Comparison of ENCODE assay signal across 25 cellular contexts in genomic region chr15:53434174-53434678, GRCh38.
"Had no signal": no experiment of that assay in that cellular context is flagged by ENCODE, and none has a peak within 500 bp of the region (broad histone marks: within the 10 kb centered on the region; RNA-seq: fewer than 3 reads in every experiment).

No MANE protein-coding gene starts in this region.

- H3K4me1 Mint-ChIP-seq: activated B cell treated with CpG ODN at 0.5 μM for 24 hours; activated CD4-positive, alpha-beta T cell treated with anti-CD3 and anti-CD28 coated beads, Interleukin-2, amount 10 ng/mL, durations not matched to agents 24 days and 14 days; activated CD8-positive, alpha-beta memory T cell treated with anti-CD3 and anti-CD28 coated beads, Interleukin-2, amount 10 ng/mL, durations not matched to agents 7 days and 5 days; activated naive CD8-positive, alpha-beta T cell treated with anti-CD3 and anti-CD28 coated beads, Interleukin-2, amount 50 U/mL, for 24 hours had no signal

- ATAC-seq: activated CD8-positive, alpha-beta memory T cell treated with anti-CD3 and anti-CD28 coated beads, Interleukin-2, amount 10 ng/mL, durations not matched to agents 7 days and 5 days; activated naive CD4-positive, alpha-beta T cell treated with anti-CD3 and anti-CD28 coated beads, Interleukin-2, amount 50 U/mL, for 72 hours; activated naive CD8-positive, alpha-beta T cell treated with anti-CD3 and anti-CD28 coated beads, Interleukin-2, amount 50 U/mL, for 24 hours; body of pancreas had no signal

- DNase-seq: activated B cell treated with CpG ODN at 0.5 μM for 24 hours; activated CD4-positive, alpha-beta T cell treated with anti-CD3 and anti-CD28 coated beads for 1 hour; activated CD4-positive, alpha-beta T cell treated with anti-CD3 and anti-CD28 coated beads, Interleukin-2, amount 10 ng/mL, durations not matched to agents 24 days and 14 days; activated CD4-positive, alpha-beta T cell treated with anti-CD3 and anti-CD28 coated beads, Interleukin-2, amount 50 U/mL, for 48 hours; activated CD8-positive, alpha-beta memory T cell treated with anti-CD3 and anti-CD28 coated beads, Interleukin-2, amount 10 ng/mL, durations not matched to agents 7 days and 5 days; activated effector memory CD4-positive, alpha-beta T cell treated with anti-CD3 and anti-CD28 coated beads, Interleukin-2, amount 50 U/mL, for 16 hours; activated naive CD4-positive, alpha-beta T cell treated with Interleukin-2 at 50 U/mL for 16 hours; activated naive CD8-positive, alpha-beta T cell treated with anti-CD3 and anti-CD28 coated beads, Interleukin-2, amount 50 U/mL, for 24 hours; activated T-cell treated with anti-CD3 and anti-CD28 coated beads, Interleukin-2, amount 50 U/mL, for 24 hours; amniotic stem cell; body of pancreas; central memory CD4-positive, alpha-beta T cell; MG63; MV-4-11; NCI-H1092 treated with DMSO at 0.1 percent for 48 hours; NCI-H1436; NCI-H187 treated with DMSO at 0.1 percent for 48 hours; NCI-H2081 treated with DMSO at 0.1 percent for 48 hours; NCI-H226; NK-92 treated with Interleukin-12 subunit alpha and Interleukin-12 subunit beta, amount 100 ng/mL, for 24 hours; Peyer's patch; SHP77 had no signal

- H3K4me3 Mint-ChIP-seq: activated B cell treated with CpG ODN at 0.5 μM for 24 hours; activated CD4-positive, alpha-beta T cell treated with anti-CD3 and anti-CD28 coated beads, Interleukin-2, amount 10 ng/mL, durations not matched to agents 24 days and 14 days; activated CD8-positive, alpha-beta memory T cell treated with anti-CD3 and anti-CD28 coated beads, Interleukin-2, amount 10 ng/mL, durations not matched to agents 7 days and 5 days; activated naive CD8-positive, alpha-beta T cell treated with anti-CD3 and anti-CD28 coated beads, Interleukin-2, amount 50 U/mL, for 24 hours; activated T-cell treated with anti-CD3 and anti-CD28 coated beads, Interleukin-2, amount 50 U/mL, for 24 hours; activated T-helper 1 cell treated with anti-CD3 and anti-CD28 coated beads, Interleukin-12 subunit alpha, Interleukin-12 subunit beta, Interleukin-2, Interleukin-4 antibody, amounts not matched to agents 30 ng/mL and 10 ng/mL and 1 ng/mL, durations not matched to agents 14 hours and 24 hours and 36 hours; T-helper 1 cell treated with Interleukin-12 subunit alpha and Interleukin-12 subunit beta and Interleukin-4 antibody, amounts not matched to agents 30 μg/mL and 1 μg/mL, for 36 hours had no signal

- H3K27ac Mint-ChIP-seq: activated B cell treated with CpG ODN at 0.5 μM for 24 hours; activated CD4-positive, alpha-beta T cell treated with anti-CD3 and anti-CD28 coated beads, Interleukin-2, amount 10 ng/mL, durations not matched to agents 24 days and 14 days; activated CD8-positive, alpha-beta memory T cell treated with anti-CD3 and anti-CD28 coated beads, Interleukin-2, amount 10 ng/mL, durations not matched to agents 7 days and 5 days; activated naive CD4-positive, alpha-beta T cell treated with anti-CD3 and anti-CD28 coated beads, Interleukin-2, amount 50 U/mL, for 72 hours; activated naive CD8-positive, alpha-beta T cell treated with anti-CD3 and anti-CD28 coated beads, Interleukin-2, amount 50 U/mL, for 24 hours; activated T-cell treated with anti-CD3 and anti-CD28 coated beads, Interleukin-2, amount 50 U/mL, for 24 hours; activated T-helper 1 cell treated with anti-CD3 and anti-CD28 coated beads, Interleukin-12 subunit alpha, Interleukin-12 subunit beta, Interleukin-2, Interleukin-4 antibody, amounts not matched to agents 30 ng/mL and 10 ng/mL and 1 ng/mL, durations not matched to agents 14 hours and 24 hours and 36 hours; T-helper 1 cell treated with Interleukin-12 subunit alpha and Interleukin-12 subunit beta and Interleukin-4 antibody, amounts not matched to agents 30 μg/mL and 1 μg/mL, for 36 hours had no signal

- H3K9me3 Mint-ChIP-seq: activated B cell treated with CpG ODN at 0.5 μM for 24 hours; activated CD4-positive, alpha-beta T cell treated with anti-CD3 and anti-CD28 coated beads, Interleukin-2, amount 10 ng/mL, durations not matched to agents 24 days and 14 days; activated naive CD8-positive, alpha-beta T cell treated with anti-CD3 and anti-CD28 coated beads, Interleukin-2, amount 50 U/mL, for 24 hours; activated T-cell treated with anti-CD3 and anti-CD28 coated beads, Interleukin-2, amount 50 U/mL, for 24 hours; activated T-helper 1 cell treated with anti-CD3 and anti-CD28 coated beads, Interleukin-12 subunit alpha, Interleukin-12 subunit beta, Interleukin-2, Interleukin-4 antibody, amounts not matched to agents 30 ng/mL and 10 ng/mL and 1 ng/mL, durations not matched to agents 14 hours and 24 hours and 36 hours; T-helper 1 cell treated with Interleukin-12 subunit alpha and Interleukin-12 subunit beta and Interleukin-4 antibody, amounts not matched to agents 30 μg/mL and 1 μg/mL, for 36 hours had no signal

- H3K36me3 Mint-ChIP-seq: activated CD8-positive, alpha-beta memory T cell treated with anti-CD3 and anti-CD28 coated beads, Interleukin-2, amount 10 ng/mL, durations not matched to agents 7 days and 5 days; activated naive CD4-positive, alpha-beta T cell treated with anti-CD3 and anti-CD28 coated beads, Interleukin-2, amount 50 U/mL, for 72 hours had no signal

- H3K27me3 Mint-ChIP-seq: activated B cell treated with CpG ODN at 0.5 μM for 24 hours; activated CD4-positive, alpha-beta T cell treated with anti-CD3 and anti-CD28 coated beads, Interleukin-2, amount 10 ng/mL, durations not matched to agents 24 days and 14 days; activated naive CD8-positive, alpha-beta T cell treated with anti-CD3 and anti-CD28 coated beads, Interleukin-2, amount 50 U/mL, for 24 hours; activated T-cell treated with anti-CD3 and anti-CD28 coated beads, Interleukin-2, amount 50 U/mL, for 24 hours had no signal
